In genomic region chr15:39746176-39746575, GRCh38 we compare ENCODE assay signal across 14 cellular contexts.
"Had no signal": no experiment of that assay in that cellular context is flagged by ENCODE, and none has a peak within 500 bp of the region (broad histone marks: within the 10 kb centered on the region; RNA-seq: fewer than 3 reads in every experiment).

No MANE protein-coding gene starts in this region.

- H3K4me1 Mint-ChIP-seq: activated B cell treated with CpG ODN at 0.5 μM for 24 hours; activated CD4-positive, alpha-beta T cell treated with anti-CD3 and anti-CD28 coated beads, Interleukin-2, amount 10 ng/mL, durations not matched to agents 7 days and 5 days; naive B cell; stimulated activated naive B cell treated with anti-CD40 and anti-IgM and Interleukin-4, amounts not matched to agents 10 μg/mL and 1 μg/mL and 100 μg/mL, for 72 hours had no signal

- DNase-seq: activated B cell treated with CpG ODN at 0.5 μM for 24 hours; activated CD4-positive, alpha-beta T cell treated with anti-CD3 and anti-CD28 coated beads, Interleukin-2, amount 10 ng/mL, durations not matched to agents 7 days and 5 days; immature natural killer cell; left cardiac atrium; lower lobe of right lung; naive B cell; right cardiac atrium; stimulated activated naive B cell treated with anti-CD40 and anti-IgM and Interleukin-4, amounts not matched to agents 10 μg/mL and 1 μg/mL and 100 μg/mL, for 72 hours; substantia nigra had no signal

- H3K9me3 Mint-ChIP-seq: activated B cell treated with CpG ODN at 0.5 μM for 24 hours; activated CD4-positive, alpha-beta T cell treated with anti-CD3 and anti-CD28 coated beads, Interleukin-2, amount 10 ng/mL, durations not matched to agents 7 days and 5 days; activated naive CD4-positive, alpha-beta T cell treated with anti-CD3 and anti-CD28 coated beads, Interleukin-2, amount 50 U/mL, for 72 hours; immature natural killer cell; stimulated activated naive B cell treated with anti-CD40 and anti-IgM and Interleukin-4, amounts not matched to agents 10 μg/mL and 1 μg/mL and 100 μg/mL, for 72 hours; T-helper 1 cell treated with Interleukin-12 subunit alpha and Interleukin-12 subunit beta and Interleukin-4 antibody, amounts not matched to agents 30 μg/mL and 1 μg/mL, for 36 hours had no signal

- H3K27ac Mint-ChIP-seq: activated B cell treated with CpG ODN at 0.5 μM for 24 hours; activated CD4-positive, alpha-beta T cell treated with anti-CD3 and anti-CD28 coated beads, Interleukin-2, amount 10 ng/mL, durations not matched to agents 7 days and 5 days; activated naive CD4-positive, alpha-beta T cell treated with anti-CD3 and anti-CD28 coated beads, Interleukin-2, amount 50 U/mL, for 72 hours; immature natural killer cell; naive B cell; stimulated activated naive B cell treated with anti-CD40 and anti-IgM and Interleukin-4, amounts not matched to agents 10 μg/mL and 1 μg/mL and 100 μg/mL, for 72 hours; T-helper 1 cell treated with Interleukin-12 subunit alpha and Interleukin-12 subunit beta and Interleukin-4 antibody, amounts not matched to agents 30 μg/mL and 1 μg/mL, for 36 hours had no signal

- H3K4me3 ChIP-seq: colonic mucosa, lower lobe of right lung, SK-N-MC, transverse colon had no signal

- H3K4me3 Mint-ChIP-seq: activated B cell treated with CpG ODN at 0.5 μM for 24 hours; activated CD4-positive, alpha-beta T cell treated with anti-CD3 and anti-CD28 coated beads, Interleukin-2, amount 10 ng/mL, durations not matched to agents 7 days and 5 days; immature natural killer cell; naive B cell; stimulated activated naive B cell treated with anti-CD40 and anti-IgM and Interleukin-4, amounts not matched to agents 10 μg/mL and 1 μg/mL and 100 μg/mL, for 72 hours; T-helper 1 cell treated with Interleukin-12 subunit alpha and Interleukin-12 subunit beta and Interleukin-4 antibody, amounts not matched to agents 30 μg/mL and 1 μg/mL, for 36 hours had no signal

- H3K4me1 ChIP-seq: colonic mucosa, lower lobe of right lung had no signal

- H3K9me3 ChIP-seq: colonic mucosa, lower lobe of right lung, transverse colon had no signal

- H3K27ac ChIP-seq: colonic mucosa, lower lobe of right lung, SK-N-MC, transverse colon had no signal

- H3K36me3 Mint-ChIP-seq: activated naive CD4-positive, alpha-beta T cell treated with anti-CD3 and anti-CD28 coated beads, Interleukin-2, amount 50 U/mL, for 72 hours; naive B cell; stimulated activated naive B cell treated with anti-CD40 and anti-IgM and Interleukin-4, amounts not matched to agents 10 μg/mL and 1 μg/mL and 100 μg/mL, for 72 hours had no signal

- H3K27me3 ChIP-seq: colonic mucosa, transverse colon had no signal

- H3K36me3 ChIP-seq: colonic mucosa, lower lobe of right lung, transverse colon had no signal
